In genomic region chr11:116186592-116186991, GRCh38 we compare ENCODE assay signal across 26 cellular contexts.
"Had no signal": no experiment of that assay in that cellular context is flagged by ENCODE, and none has a peak within 500 bp of the region (broad histone marks: within the 10 kb centered on the region; RNA-seq: fewer than 3 reads in every experiment).

No MANE protein-coding gene starts in this region.

- H3K4me3 ChIP-seq: neural progenitor cell, ovary, psoas muscle, right lobe of liver, sigmoid colon, stomach, thoracic aorta, thyroid gland, tibial nerve, upper lobe of left lung, vagina had no signal

- H3K27ac ChIP-seq: neural progenitor cell, ovary, parathyroid adenoma, psoas muscle, right lobe of liver, sigmoid colon, stomach, thoracic aorta, thyroid gland, tibial nerve, upper lobe of left lung, vagina had no signal

- ATAC-seq: psoas muscle; right cardiac atrium; right lobe of liver; stimulated activated effector memory CD8-positive, alpha-beta T cell treated with anti-CD3 and anti-CD28 coated beads, Interleukin-12 subunit alpha, Interleukin-12 subunit beta, amount 100 ng/mL, for 72 hours; stimulated activated naive B cell treated with anti-CD40 and anti-IgM and Interleukin-4, amounts not matched to agents 10 μg/mL and 1 μg/mL and 100 μg/mL, for 72 hours had no signal

- H3K27ac Mint-ChIP-seq: nephron; progenitor cell of endocrine pancreas; stimulated activated effector memory CD8-positive, alpha-beta T cell treated with anti-CD3 and anti-CD28 coated beads, Interleukin-12 subunit alpha, Interleukin-12 subunit beta, amount 100 ng/mL, for 72 hours; stimulated activated naive B cell treated with anti-CD40 and anti-IgM and Interleukin-4, amounts not matched to agents 10 μg/mL and 1 μg/mL and 100 μg/mL, for 72 hours; stimulated activated naive CD8-positive, alpha-beta T cell treated with anti-CD3 and anti-CD28 coated beads, Interleukin-15, Interleukin-2, amounts not matched to agents 100 ng/mL and 50 ng/mL, for 24 hours had no signal

- H3K9me3 Mint-ChIP-seq: nephron; neural progenitor cell; stimulated activated effector memory CD8-positive, alpha-beta T cell treated with anti-CD3 and anti-CD28 coated beads, Interleukin-12 subunit alpha, Interleukin-12 subunit beta, amount 100 ng/mL, for 72 hours; stimulated activated naive CD8-positive, alpha-beta T cell treated with anti-CD3 and anti-CD28 coated beads, Interleukin-15, Interleukin-2, amounts not matched to agents 100 ng/mL and 50 ng/mL, for 24 hours had no signal

- H3K4me3 Mint-ChIP-seq: nephron; neural progenitor cell; stimulated activated effector memory CD8-positive, alpha-beta T cell treated with anti-CD3 and anti-CD28 coated beads, Interleukin-12 subunit alpha, Interleukin-12 subunit beta, amount 100 ng/mL, for 72 hours; stimulated activated naive B cell treated with anti-CD40 and anti-IgM and Interleukin-4, amounts not matched to agents 10 μg/mL and 1 μg/mL and 100 μg/mL, for 72 hours; stimulated activated naive CD8-positive, alpha-beta T cell treated with anti-CD3 and anti-CD28 coated beads, Interleukin-15, Interleukin-2, amounts not matched to agents 100 ng/mL and 50 ng/mL, for 24 hours had no signal

- DNase-seq: occipital lobe; ovary; posterior cingulate gyrus; psoas muscle; right cardiac atrium; right lobe of liver; sigmoid colon; stimulated activated CD4-positive, alpha-beta T cell treated with anti-CD3 and anti-CD28 coated beads, Interleukin-15, amount 100 ng/mL, for 24 hours; stimulated activated CD4-positive, alpha-beta T cell treated with anti-CD3 and anti-CD28 coated beads, Interleukin-2, amount 100 ng/mL, for 24 hours; stimulated activated CD4-positive, alpha-beta T cell treated with anti-CD3 and anti-CD28 coated beads, Interleukin-2, amount 100 ng/mL, for 48 hours; stimulated activated CD4-positive, alpha-beta T cell treated with anti-CD3 and anti-CD28 coated beads, Interleukin-4, amount 100 ng/mL, for 24 hours; stimulated activated naive B cell treated with anti-CD40 and anti-IgM and Interleukin-4, amounts not matched to agents 10 μg/mL and 1 μg/mL and 100 μg/mL, for 72 hours; stimulated activated naive CD4-positive, alpha-beta T cell treated with Interleukin-2 at 50 U/mL for 16 hours; stomach; thyroid gland; trophoblast cell; upper lobe of left lung had no signal

- H3K4me1 ChIP-seq: parathyroid adenoma, psoas muscle, right lobe of liver, stomach, thyroid gland, tibial nerve, upper lobe of left lung, vagina had no signal

- H3K36me3 Mint-ChIP-seq: neural progenitor cell; stimulated activated effector memory CD8-positive, alpha-beta T cell treated with anti-CD3 and anti-CD28 coated beads, Interleukin-12 subunit alpha, Interleukin-12 subunit beta, amount 100 ng/mL, for 72 hours; stimulated activated naive B cell treated with anti-CD40 and anti-IgM and Interleukin-4, amounts not matched to agents 10 μg/mL and 1 μg/mL and 100 μg/mL, for 72 hours had no signal

- H3K9me3 ChIP-seq: ovary, psoas muscle, right lobe of liver, sigmoid colon, stomach, thoracic aorta, thyroid gland, tibial nerve, upper lobe of left lung, vagina had no signal

- H3K4me1 Mint-ChIP-seq: stimulated activated effector memory CD8-positive, alpha-beta T cell treated with anti-CD3 and anti-CD28 coated beads, Interleukin-12 subunit alpha, Interleukin-12 subunit beta, amount 100 ng/mL, for 72 hours; stimulated activated naive B cell treated with anti-CD40 and anti-IgM and Interleukin-4, amounts not matched to agents 10 μg/mL and 1 μg/mL and 100 μg/mL, for 72 hours had no signal

- H3K36me3 ChIP-seq: neural progenitor cell, ovary, right lobe of liver, sigmoid colon, stomach, thoracic aorta, thyroid gland, tibial nerve, upper lobe of left lung, vagina had no signal

- H3K27me3 ChIP-seq: neural progenitor cell, ovary, right lobe of liver, sigmoid colon, stomach, thyroid gland, upper lobe of left lung, vagina had no signal
